Comparison of ENCODE assay signal across 2 cellular contexts in genomic region chr5:135344351-135344750, GRCh38.
TF ChIP-seq lines count a peak whose summit lies in the region.

No MANE protein-coding gene starts in this region.

TF ChIP-seq in IMR-90, 13 proteins besides CTCF, POLR2A, EP300 and RAD21:
- TF ChIP-seq MXI1 (IDR thresholded peaks at IDR 0.05; ENCODE audit: borderline replicate concordance, low read depth, low read length), result no peak
- no peak for TF ChIP-seq CEBPB (IDR thresholded peaks at IDR 0.05; ENCODE audit: low read depth, low read length)
- TF ChIP-seq FOS (IDR thresholded peaks at IDR 0.05; ENCODE audit: low read depth, low read length), result no peak
- TF ChIP-seq, protein P1, sequence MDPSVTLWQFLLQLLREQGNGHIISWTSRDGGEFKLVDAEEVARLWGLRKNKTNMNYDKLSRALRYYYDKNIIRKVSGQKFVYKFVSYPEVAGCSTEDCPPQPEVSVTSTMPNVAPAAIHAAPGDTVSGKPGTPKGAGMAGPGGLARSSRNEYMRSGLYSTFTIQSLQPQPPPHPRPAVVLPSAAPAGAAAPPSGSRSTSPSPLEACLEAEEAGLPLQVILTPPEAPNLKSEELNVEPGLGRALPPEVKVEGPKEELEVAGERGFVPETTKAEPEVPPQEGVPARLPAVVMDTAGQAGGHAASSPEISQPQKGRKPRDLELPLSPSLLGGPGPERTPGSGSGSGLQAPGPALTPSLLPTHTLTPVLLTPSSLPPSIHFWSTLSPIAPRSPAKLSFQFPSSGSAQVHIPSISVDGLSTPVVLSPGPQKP (IDR thresholded peaks at IDR 0.05; ENCODE audit: borderline replicate concordance, low read depth, low read length), result no peak
- TF ChIP-seq CHD1 (IDR thresholded peaks at IDR 0.05; ENCODE audit: low read depth, low read length), result no peak
- TF ChIP-seq BHLHE40 (IDR thresholded peaks at IDR 0.05; ENCODE audit: low read depth, low read length), result no peak
- TF ChIP-seq MAZ (IDR thresholded peaks at IDR 0.05; ENCODE audit: borderline replicate concordance, low read depth, low read length), result no peak
- no peak for TF ChIP-seq MAFK (IDR thresholded peaks at IDR 0.05; ENCODE audit: low read depth, low read length)
- TF ChIP-seq, protein P2, sequence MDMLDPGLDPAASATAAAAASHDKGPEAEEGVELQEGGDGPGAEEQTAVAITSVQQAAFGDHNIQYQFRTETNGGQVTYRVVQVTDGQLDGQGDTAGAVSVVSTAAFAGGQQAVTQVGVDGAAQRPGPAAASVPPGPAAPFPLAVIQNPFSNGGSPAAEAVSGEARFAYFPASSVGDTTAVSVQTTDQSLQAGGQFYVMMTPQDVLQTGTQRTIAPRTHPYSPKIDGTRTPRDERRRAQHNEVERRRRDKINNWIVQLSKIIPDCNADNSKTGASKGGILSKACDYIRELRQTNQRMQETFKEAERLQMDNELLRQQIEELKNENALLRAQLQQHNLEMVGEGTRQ (IDR thresholded peaks at IDR 0.05; ENCODE audit: low read depth, low read length), result no peak
- no peak for TF ChIP-seq RFX5 (IDR thresholded peaks at IDR 0.05; ENCODE audit: low read depth, low read length)
- TF ChIP-seq SMC3 (IDR thresholded peaks at IDR 0.05; ENCODE audit: low read depth, low read length), result no peak
- TF ChIP-seq RCOR1 (IDR thresholded peaks at IDR 0.05; ENCODE audit: insufficient replicate concordance, low read length), result no peak
- TF ChIP-seq NFE2L2 (IDR thresholded peaks at IDR 0.05; ENCODE audit: low read depth, low read length), result no peak

TF ChIP-seq in GM12891, 5 proteins besides CTCF, POLR2A, EP300 and RAD21:
- TF ChIP-seq PAX5 (IDR thresholded peaks at IDR 0.05; ENCODE audit: insufficient read depth, low read length, severe bottlenecking), result no peak
- no peak for TF ChIP-seq POU2F2 (IDR thresholded peaks at IDR 0.05; ENCODE audit: low read depth, low read length)
- no peak for TF ChIP-seq SPI1 (IDR thresholded peaks at IDR 0.05; ENCODE audit: low read depth, low read length)
- no peak for TF ChIP-seq POLR2AphosphoS5 (IDR thresholded peaks at IDR 0.05; ENCODE audit: low read depth, low read length)
- no peak for TF ChIP-seq TAF1 (IDR thresholded peaks at IDR 0.05; ENCODE audit: low read depth, low read length)
